In genomic region chr17:6071528-6072065, GRCh38 we compare ENCODE assay signal across 10 cellular contexts. TPM values are rescaled to one million over a fixed set of nuclear protein-coding genes. Genes with fewer than 3 reads are reported as not detected.
DNase-seq lines count a peak whose midpoint lies in the region; ATAC-seq and TF ChIP-seq lines count a peak whose summit lies in the region.
"Had no signal": no experiment of that assay in that cellular context is flagged by ENCODE, and none has a peak within 500 bp of the region (broad histone marks: within the 10 kb centered on the region; RNA-seq: fewer than 3 reads in every experiment).

No MANE protein-coding gene starts in this region.

- H3K36me3 ChIP-seq in mesodermal cell (ENCODE audit: control insufficient read depth, insufficient read depth, low read length) (no peaks in the 10 kb centered on the region), stomach smooth muscle (ENCODE audit: control insufficient read depth in 2 of 2, insufficient read depth in 2 of 2, low read length in 2 of 2) (no peaks in the 10 kb centered on the region)

- peaks cover 49% of the 10 kb centered on the region for H3K27me3 Mint-ChIP-seq in activated CD4-positive, alpha-beta T cell treated with anti-CD3 and anti-CD28 coated beads for 36 hours

- intact Hi-C loops in activated CD4-positive, alpha-beta T cell treated with anti-CD3 and anti-CD28 coated beads for 36 hours (cut with DNase I, micrococcal nuclease) = loop anchor here in 1 of 2 experiments (2.0 kb wide), 1 partner anchor 341 kb away; no protein-coding TSS in a partner anchor

- no peaks in the 10 kb centered on the region for H3K36me3 Mint-ChIP-seq in activated CD4-positive, alpha-beta T cell treated with anti-CD3 and anti-CD28 coated beads for 36 hours (ENCODE audit: low read depth)

- H3K27ac ChIP-seq in coronary artery (no peak overlapping the region), mesodermal cell (ENCODE audit: low read depth, low read length, severe bottlenecking) (no peak overlapping the region), stomach smooth muscle (ENCODE audit: low read length) (no peak overlapping the region)

- H3K9me3 ChIP-seq in mesodermal cell (ENCODE audit: control insufficient read depth, low read length) (no peaks in the 10 kb centered on the region), stomach smooth muscle (ENCODE audit: control insufficient read depth in 2 of 2, low read length in 2 of 2) (no peaks in the 10 kb centered on the region)

- H3K9ac ChIP-seq in stomach smooth muscle (ENCODE audit: low read length in 2 of 2) = peak overlapping the region in 1 of 2 donors; percentile 26

- no peak overlapping the region for H3K27ac Mint-ChIP-seq in activated CD4-positive, alpha-beta T cell treated with anti-CD3 and anti-CD28 coated beads for 36 hours

- TF ChIP-seq CTCF in coronary artery (IDR thresholded peaks at IDR 0.05) = no peak

- peaks cover 10% of the 10 kb centered on the region for H3K4me1 Mint-ChIP-seq in activated CD4-positive, alpha-beta T cell treated with anti-CD3 and anti-CD28 coated beads for 36 hours

- H3K9me3 Mint-ChIP-seq in activated CD4-positive, alpha-beta T cell treated with anti-CD3 and anti-CD28 coated beads for 36 hours (ENCODE audit: low read depth) = no peaks in the 10 kb centered on the region

- peak overlapping the region; percentile 17 for H3K4me3 Mint-ChIP-seq in activated CD4-positive, alpha-beta T cell treated with anti-CD3 and anti-CD28 coated beads for 36 hours

- POLR2A ChIA-PET in activated CD4-positive, alpha-beta T cell treated with anti-CD3 and anti-CD28 coated beads for 36 hours (lab: Charles Lee) = no interaction called here

- H3K4me1 ChIP-seq in mesodermal cell (ENCODE audit: control insufficient read depth, insufficient read depth, low read length, poor library complexity, severe bottlenecking) = peaks cover 15% of the 10 kb centered on the region
- peaks cover 18% of the 10 kb centered on the region for H3K4me1 ChIP-seq in stomach smooth muscle (ENCODE audit: control insufficient read depth, insufficient read depth, low read length)

- DNase-seq in activated CD4-positive, alpha-beta T cell treated with anti-CD3 and anti-CD28 coated beads for 36 hours = no peak
- no peak for DNase-seq in activated CD4-positive, alpha-beta T cell treated with anti-CD3 and anti-CD28 coated beads for 48 hours
- no peak for DNase-seq in coronary artery (ENCODE audit: low spot score)
- no peak for DNase-seq in activated effector memory CD4-positive, alpha-beta T cell treated with Interleukin-2 at 50 U/mL for 16 hours
- DNase-seq in activated CD4-positive, CD25-positive, alpha-beta regulatory T cell treated with anti-CD3 and anti-CD28 coated beads, Interleukin-2, amount 50 U/mL, for 72 hours = no peak
- DNase-seq: erythroblast had no signal

- no peak for ATAC-seq in activated CD4-positive, alpha-beta T cell treated with anti-CD3 and anti-CD28 coated beads for 36 hours
- ATAC-seq in HG02852 (IDR thresholded peaks at IDR 0.05; ENCODE audit: unreplicated experiment) = no peak

- H3K4me3 ChIP-seq in coronary artery (peak overlapping the region; percentile 76), mesodermal cell (ENCODE audit: extremely low read depth, insufficient read depth, low read length, poor library complexity, severe bottlenecking) (peak overlapping the region; percentile 44), stomach smooth muscle (ENCODE audit: low read length in 2 of 2) (peak overlapping the region; percentile 58 to 74)

- 0 to 40% methylated on average over 1 to 2 of the region's 7 CpGs for WGBS in mesodermal cell (ENCODE audit: insufficient coverage in 2 of 2), 2 experiments

- CTCF ChIA-PET in activated CD4-positive, alpha-beta T cell treated with anti-CD3 and anti-CD28 coated beads for 36 hours (lab: Charles Lee) = interaction anchor here (0.5 to 1.2 kb wide), 4 partner anchors 11 to 61 kb away, joined by 3 to 5 read pairs (median 4); no protein-coding TSS in a partner anchor

- H3K27me3 ChIP-seq in stomach smooth muscle (ENCODE audit: control insufficient read depth in 1 of 2, insufficient read depth in 2 of 2, low read length in 2 of 2) = peaks cover 7 to 9% of the 10 kb centered on the region in 2 donors

RNA-seq across cellular contexts. Expression of gene WSCD1, which starts 1.4 kb away (rescaled TPM):
- total RNA-seq in activated CD4-positive, alpha-beta T cell treated with anti-CD3 and anti-CD28 coated beads for 36 hours = under 1 TPM; 0.04 to 0.16 TPM
- polyA plus RNA-seq in mesodermal cell (2013, experiment 1 of 2) = 6.8 TPM
- polyA plus RNA-seq in mesodermal cell (2013, experiment 2 of 2) = 4.7 TPM
- polyA plus RNA-seq: keratinocyte had no signal
